Comparison of ENCODE assay signal across 8 cellular contexts in the genomic region with DNA sequence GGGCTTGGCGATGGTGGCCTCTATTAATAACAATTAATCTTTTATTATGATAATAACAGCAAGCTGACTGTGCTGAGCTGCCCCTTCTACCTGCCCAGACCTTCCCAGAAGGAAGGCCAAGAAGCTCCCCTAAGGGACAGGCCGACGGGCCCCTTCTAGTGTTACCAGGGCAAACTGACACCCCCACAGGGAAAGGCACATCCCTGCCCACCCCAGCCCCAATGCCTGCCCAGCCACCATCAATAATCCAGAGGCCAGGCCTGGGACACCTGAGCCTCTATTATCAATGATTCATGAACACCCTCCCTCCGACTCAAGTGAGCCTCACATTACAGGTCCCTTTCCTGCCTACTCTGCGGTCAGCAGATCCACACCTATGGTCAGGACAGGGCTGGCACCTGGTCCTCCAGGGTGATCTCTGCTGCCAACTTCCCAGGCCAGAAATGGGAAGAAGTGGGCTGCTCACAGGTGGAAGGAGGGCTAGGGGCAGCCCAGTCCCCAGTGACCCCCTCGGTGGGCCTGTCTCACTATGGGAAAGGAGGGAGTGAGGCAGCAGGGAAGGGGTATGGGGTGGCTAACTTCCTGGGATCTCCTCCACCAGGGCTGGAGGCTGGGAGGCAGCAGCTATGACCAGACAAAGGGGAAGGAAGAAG. TPM values are rescaled to one million over a fixed set of nuclear protein-coding genes. Genes with fewer than 3 reads are reported as not detected.
A peak's percentile ranks its signal among the peaks of the same experiment; 100 is the strongest.
DNase-seq lines count a peak whose midpoint lies in the region; ATAC-seq and TF ChIP-seq lines count a peak whose summit lies in the region.

No MANE protein-coding gene starts in this region.

- intact Hi-C loops in gastrocnemius medialis (cut with DNase I; ENCODE audit: low total_unique reads) = loop anchor here (5.0 to 10.0 kb wide), 2 partner anchors 215 to 608 kb away; partner anchors contain the start of gene TNNC1

- H3K27ac ChIP-seq in VCaP = peak overlapping the region; percentile 89
- peak overlapping the region; percentile 47 for H3K27ac ChIP-seq in foreskin keratinocyte
- peak overlapping the region; percentile 99 to 100 (median 100) for H3K27ac ChIP-seq in gastrocnemius medialis

- H3K36me3 ChIP-seq in gastrocnemius medialis = no peaks in the 10 kb centered on the region

- no peaks in the 10 kb centered on the region for H3K27me3 ChIP-seq in foreskin keratinocyte
- no peaks in the 10 kb centered on the region for H3K27me3 ChIP-seq in gastrocnemius medialis

- H3K4me1 ChIP-seq in foreskin keratinocyte (peaks cover 12% of the 10 kb centered on the region), gastrocnemius medialis (peaks cover 60 to 67% of the 10 kb centered on the region in 2 donors)

- ATAC-seq in foreskin keratinocyte = no peak
- ATAC-seq in gastrocnemius medialis = peak; percentile 10 to 14
- no peak for ATAC-seq in GM18870 (IDR thresholded peaks at IDR 0.05; ENCODE audit: unreplicated experiment)

- no peaks in the 10 kb centered on the region for H3K9me3 ChIP-seq in gastrocnemius medialis

- in situ Hi-C loops in gastrocnemius medialis (cut with MboI; ENCODE audit: low sequenced_read_pairs in 4 of 4) = loop anchor here in 1 of 4 donors (10.0 kb wide), 1 partner anchor 108 kb away; no protein-coding TSS in a partner anchor

- peak; percentile 27 to 33 for TF ChIP-seq POLR2A in gastrocnemius medialis (IDR thresholded peaks at IDR 0.05)

- no peak for TF ChIP-seq CTCF in GM12865 (IDR thresholded peaks at IDR 0.05; ENCODE audit: insufficient read depth, low read depth, low read length, missing control alignments)
- no peak for TF ChIP-seq CTCF in VCaP (conservative IDR thresholded peaks at IDR 0.05)
- TF ChIP-seq CTCF in foreskin keratinocyte (conservative IDR thresholded peaks at IDR 0.05) = no peak
- TF ChIP-seq CTCF in gastrocnemius medialis (IDR thresholded peaks at IDR 0.05 in 4 of 5, conservative IDR thresholded peaks at IDR 0.05 in 1 of 5) = no peak

- H3K4me3 ChIP-seq in GM12865 (ENCODE audit: low read depth, low read length) (peak overlapping the region; percentile 67; the same call in 1 of the 2 replicates), gastrocnemius medialis (peak overlapping the region in 3 of 4 donors; percentile 72 to 95 (median 91))

- no peak for DNase-seq in GM12865 (ENCODE audit: low read depth)
- DNase-seq in foreskin keratinocyte = no peak
- peak in 1 of 2 donors; percentile 47 for DNase-seq in gastrocnemius medialis
- no peak for DNase-seq in NCI-H2227 (lab: John Stamatoyannopoulos, UW; ENCODE audit: unreplicated experiment)
- DNase-seq in amniotic stem cell (lab: John Stamatoyannopoulos, UW) = no peak
- no peak for DNase-seq in NCI-H1092 (lab: John Stamatoyannopoulos, UW)

RNA-seq across cellular contexts. Expression of gene TWF2, which starts 1.8 kb away (rescaled TPM):
- total RNA-seq in foreskin keratinocyte = 96.6 and 107 TPM in 2 replicates
- polyA plus RNA-seq in foreskin keratinocyte = 125 and 141 TPM in 2 replicates
- 100 to 1,000 TPM in 3 of 4 donors, 10 to 100 TPM in 1; 99.2 to 222 (median 168) TPM for total RNA-seq in gastrocnemius medialis

RNA-seq across cellular contexts. Expression of gene PPM1M, which starts 8.4 kb away (rescaled TPM):
- 9.2 and 9.8 TPM in 2 replicates for total RNA-seq in foreskin keratinocyte
- polyA plus RNA-seq in foreskin keratinocyte = 11.0 and 11.3 TPM in 2 replicates
- 1 to 10 TPM in 3 of 4 donors, under 1 TPM in 1; 0.97 to 5.2 (median 3.5) TPM for total RNA-seq in gastrocnemius medialis

RNA-seq across cellular contexts. Expression of gene TLR9, which starts 11.7 kb away (rescaled TPM):
- not detected in 2 replicates for total RNA-seq in foreskin keratinocyte
- not detected in 2 replicates for polyA plus RNA-seq in foreskin keratinocyte
- total RNA-seq in gastrocnemius medialis = under 1 TPM in 3 of 4 donors, not detected in 1; 0.07 to 0.41 (median 0.13) TPM

RNA-seq across cellular contexts. Expression of gene ALAS1, which starts 39.2 kb away (rescaled TPM):
- total RNA-seq in foreskin keratinocyte (57.7 and 67.5 TPM in 2 replicates), gastrocnemius medialis (10 to 100 TPM; 61.0 to 99.8 (median 68.4) TPM)
- polyA plus RNA-seq in foreskin keratinocyte = 48.9 and 52.6 TPM in 2 replicates

RNA-seq across cellular contexts. Expression of gene WDR82, which starts 41.3 kb away (rescaled TPM):
- 70.1 and 73.6 TPM in 2 replicates for total RNA-seq in foreskin keratinocyte
- 24.8 and 30.2 TPM in 2 replicates for polyA plus RNA-seq in foreskin keratinocyte
- 10 to 100 TPM; 54.1 to 64.9 (median 59.3) TPM for total RNA-seq in gastrocnemius medialis

Comparison
In these comparisons a context has a peak if more than half of its experiments do, and no peak if none do; other contexts are left out.
1. H3K27ac ChIP-seq: peak in every context shown above with its lines; median percentile 100 in gastrocnemius medialis; 89 in VCaP; 47 in foreskin keratinocyte.
2. ATAC-seq: peak in gastrocnemius medialis (2 of 2); none in foreskin keratinocyte (single experiment) and GM18870 (single experiment).